34 cellular contexts compared by ENCODE assay signal in the genomic region with DNA sequence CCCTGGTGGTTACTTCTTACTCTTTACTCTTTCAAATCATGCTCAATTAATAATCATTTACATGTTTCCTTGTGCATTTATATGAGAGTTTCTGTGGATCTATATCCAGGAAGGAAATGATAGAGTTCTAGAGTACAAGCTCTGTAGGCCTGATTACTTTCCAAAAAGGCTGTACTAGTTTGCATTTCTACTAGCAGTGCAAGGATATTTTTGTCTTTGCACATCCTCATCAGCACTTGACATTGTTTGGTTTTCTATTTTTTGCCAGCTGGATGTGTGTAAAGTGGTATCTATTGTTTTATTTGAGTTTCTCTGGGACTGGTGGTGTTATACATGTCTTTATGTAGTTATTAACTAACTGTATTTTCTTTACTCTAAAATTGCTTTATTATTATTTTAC. TPM values are rescaled to one million over a fixed set of nuclear protein-coding genes. Genes with fewer than 3 reads are reported as not detected.
"Had no signal": no experiment of that assay in that cellular context is flagged by ENCODE, and none has a peak within 500 bp of the region (broad histone marks: within the 10 kb centered on the region; RNA-seq: fewer than 3 reads in every experiment).

No MANE protein-coding gene starts in this region.

- DNase-seq: activated B cell treated with CpG ODN at 0.5 μM for 24 hours; activated CD4-positive, alpha-beta memory T cell treated with anti-CD3 and anti-CD28 coated beads for 36 hours; activated CD4-positive, alpha-beta T cell treated with anti-CD3 and anti-CD28 coated beads for 4 hours; activated CD4-positive, alpha-beta T cell treated with anti-CD3 and anti-CD28 coated beads, Interleukin-2, amount 50 U/mL, for 1 hour; activated CD4-positive, CD25-positive, alpha-beta regulatory T cell treated with anti-CD3 and anti-CD28 coated beads, Interleukin-2, amount 50 U/mL, for 72 hours; activated CD8-positive, alpha-beta memory T cell treated with anti-CD3 and anti-CD28 coated beads, Interleukin-2, amount 50 U/mL, for 4 hours; activated gamma-delta T cell treated with Interleukin-2 at 50 U/mL for 16 hours; activated naive CD4-positive, alpha-beta T cell treated with anti-CD3 and anti-CD28 coated beads for 36 hours; activated T-cell treated with anti-CD3 and anti-CD28 coated beads for 4 hours; activated T-cell treated with anti-CD3 and anti-CD28 coated beads, Interleukin-2, amount 50 U/mL, for 4 hours; adrenal gland; body of pancreas; caudate nucleus; cerebellar nuclear complex; Kasumi-1; KG1; MG63; NCI-H1048; NCI-H1105 treated with DMSO at 0.1 percent for 48 hours; NCI-H187 treated with DMSO at 0.1 percent for 48 hours; NCI-H446; NCI-H524 treated with DMSO at 0.1 percent for 48 hours; PC-9; SW 1271; T-helper 1 cell; T-helper 2 cell; T-helper 9 cell had no signal

- H3K27me3 ChIP-seq: adrenal gland, body of pancreas, breast epithelium, MG63 had no signal

- H3K36me3 ChIP-seq: adrenal gland, breast epithelium, MG63 had no signal

- H3K4me3 ChIP-seq: adrenal gland, body of pancreas, breast epithelium, MG63, PC-9 had no signal

- H3K4me1 ChIP-seq: adrenal gland, body of pancreas, breast epithelium had no signal

- H3K27ac ChIP-seq: adrenal gland, body of pancreas, breast epithelium, PC-9, RWPE1, VCaP had no signal

- ATAC-seq: activated naive CD4-positive, alpha-beta T cell treated with anti-CD3 and anti-CD28 coated beads, Interleukin-2, amount 50 U/mL, for 72 hours; activated T-cell treated with anti-CD3 and anti-CD28 coated beads, Interleukin-2, amount 50 U/mL, for 4 hours; body of pancreas; Right ventricle myocardium inferior had no signal

- H3K9me3 ChIP-seq: adrenal gland, body of pancreas, breast epithelium, MG63 had no signal

RNA-seq across cellular contexts. Expression of gene SLC7A14, which starts 19.6 kb away (rescaled TPM):
- total RNA-seq: activated B cell treated with CpG ODN at 0.5 μM for 24 hours; activated CD4-positive, alpha-beta memory T cell treated with anti-CD3 and anti-CD28 coated beads for 36 hours; activated naive CD4-positive, alpha-beta T cell treated with anti-CD3 and anti-CD28 coated beads for 36 hours; activated naive CD4-positive, alpha-beta T cell treated with anti-CD3 and anti-CD28 coated beads, Interleukin-2, amount 50 U/mL, for 72 hours; activated T-cell treated with anti-CD3 and anti-CD28 coated beads, Interleukin-2, amount 50 U/mL, for 4 hours; activated T-helper 1 cell treated with anti-CD3 and anti-CD28 coated beads, Interleukin-12 subunit alpha, Interleukin-12 subunit beta, Interleukin-2, Interleukin-4 antibody, amounts not matched to agents 30 ng/mL and 10 ng/mL and 1 ng/mL, durations not matched to agents 14 hours and 24 hours and 36 hours; OCI-LY7; PC-9; Right ventricle myocardium inferior had no signal
